Comparison of ENCODE assay signal across 22 cellular contexts in genomic region chr10:96452494-96452893, GRCh38.
"Had no signal": no experiment of that assay in that cellular context is flagged by ENCODE, and none has a peak within 500 bp of the region (broad histone marks: within the 10 kb centered on the region; RNA-seq: fewer than 3 reads in every experiment).

No MANE protein-coding gene starts in this region.

- ATAC-seq: HepG2, SK-N-SH treated with all-trans-retinoic acid at 6 μM for 48 hours had no signal

- DNase-seq: IMR-90, Karpas-422, KG1, MG63, NCI-H1092, NCI-H1105 treated with DMSO at 0.1 percent for 48 hours, NCI-H1417 treated with DMSO at 0.1 percent for 48 hours, NCI-H146, NCI-H1694 treated with DMSO at 0.1 percent for 48 hours, NCI-H1930, NCI-H2081, NCI-H2107, NCI-H2227 treated with DMSO at 0.1 percent for 48 hours, NCI-H510A, NCI-H524 treated with DMSO at 0.1 percent for 48 hours, NCI-H69, NCI-H774, Right ventricle myocardium superior, RPMI8226 had no signal

- H3K27me3 ChIP-seq: MG63 had no signal

- H3K27ac ChIP-seq: HL-60 had no signal

- H3K4me3 ChIP-seq: MG63 had no signal

- H3K9me3 ChIP-seq: MG63 had no signal

- H3K36me3 ChIP-seq: MG63 had no signal
